Comparison of ENCODE assay signal across 28 cellular contexts in genomic region chr12:100900808-100901207, GRCh38.
"Had no signal": no experiment of that assay in that cellular context is flagged by ENCODE, and none has a peak within 500 bp of the region (broad histone marks: within the 10 kb centered on the region; RNA-seq: fewer than 3 reads in every experiment).

No MANE protein-coding gene starts in this region.

- DNase-seq: stimulated activated CD4-positive, alpha-beta T cell treated with anti-CD3 and anti-CD28 coated beads, Interleukin-2, amount 100 ng/mL, for 48 hours; stimulated activated CD4-positive, alpha-beta T cell treated with anti-CD3 and anti-CD28 coated beads, Interleukin-4, amount 100 ng/mL, for 1 hour; stimulated activated CD4-positive, alpha-beta T cell treated with anti-CD3 and anti-CD28 coated beads, Interleukin-4, amount 100 ng/mL, for 24 hours; stimulated activated CD4-positive, alpha-beta T cell treated with anti-CD3 and anti-CD28 coated beads, Interleukin-4, amount 100 ng/mL, for 4 hours; stimulated activated CD8-positive, alpha-beta memory T cell treated with anti-CD3 and anti-CD28 coated beads, Interleukin-4, amount 100 ng/mL, for 48 hours; stimulated activated naive B cell treated with anti-CD40 and anti-IgM and Interleukin-4, amounts not matched to agents 10 μg/mL and 1 μg/mL and 100 μg/mL, for 72 hours; stimulated activated naive CD4-positive, alpha-beta T cell; stimulated activated naive CD4-positive, alpha-beta T cell treated with Interleukin-2 at 50 U/mL for 16 hours; stimulated activated naive CD8-positive, alpha-beta T cell treated with anti-CD3 and anti-CD28 coated beads, Interleukin-15, amount 100 ng/mL, for 72 hours; stimulated activated naive CD8-positive, alpha-beta T cell treated with anti-CD3 and anti-CD28 coated beads, Interleukin-15, Interleukin-2, amounts not matched to agents 100 U/mL and 50 U/mL, for 24 hours; stomach; substantia nigra; testis; thyroid gland; tibial artery; transverse colon; upper lobe of right lung; uterus had no signal

- H3K4me3 Mint-ChIP-seq: stimulated activated effector memory CD8-positive, alpha-beta T cell treated with anti-CD3 and anti-CD28 coated beads, Interleukin-12 subunit alpha, Interleukin-12 subunit beta, amount 100 ng/mL, for 72 hours; stimulated activated memory B cell treated with anti-CD40 and anti-IgM and Interleukin-4, amounts not matched to agents 10 μg/mL and 1 μg/mL and 100 μg/mL, for 72 hours; stimulated activated naive B cell treated with anti-CD40 and anti-IgM and Interleukin-4, amounts not matched to agents 10 μg/mL and 1 μg/mL and 100 μg/mL, for 72 hours; stimulated activated naive CD8-positive, alpha-beta T cell treated with anti-CD3 and anti-CD28 coated beads, Interleukin-15, amount 100 ng/mL, for 72 hours; stimulated activated naive CD8-positive, alpha-beta T cell treated with anti-CD3 and anti-CD28 coated beads, Interleukin-15, Interleukin-2, amounts not matched to agents 100 ng/mL and 50 ng/mL, for 24 hours; type B pancreatic cell had no signal

- H3K9me3 ChIP-seq: stomach, testis, thoracic aorta, thyroid gland, tibial artery, tibial nerve, transverse colon, upper lobe of left lung, upper lobe of right lung, uterus, vagina had no signal

- H3K27ac Mint-ChIP-seq: stimulated activated effector memory CD8-positive, alpha-beta T cell treated with anti-CD3 and anti-CD28 coated beads, Interleukin-12 subunit alpha, Interleukin-12 subunit beta, amount 100 ng/mL, for 72 hours; stimulated activated memory B cell treated with anti-CD40 and anti-IgM and Interleukin-4, amounts not matched to agents 10 μg/mL and 1 μg/mL and 100 μg/mL, for 72 hours; stimulated activated naive B cell treated with anti-CD40 and anti-IgM and Interleukin-4, amounts not matched to agents 10 μg/mL and 1 μg/mL and 100 μg/mL, for 72 hours; stimulated activated naive CD8-positive, alpha-beta T cell treated with anti-CD3 and anti-CD28 coated beads, Interleukin-15, amount 100 ng/mL, for 72 hours; stimulated activated naive CD8-positive, alpha-beta T cell treated with anti-CD3 and anti-CD28 coated beads, Interleukin-15, Interleukin-2, amounts not matched to agents 100 ng/mL and 50 ng/mL, for 24 hours; type B pancreatic cell had no signal

- H3K27me3 Mint-ChIP-seq: stimulated activated memory B cell treated with anti-CD40 and anti-IgM and Interleukin-4, amounts not matched to agents 10 μg/mL and 1 μg/mL and 100 μg/mL, for 72 hours; stimulated activated naive B cell treated with anti-CD40 and anti-IgM and Interleukin-4, amounts not matched to agents 10 μg/mL and 1 μg/mL and 100 μg/mL, for 72 hours; stimulated activated naive CD8-positive, alpha-beta T cell treated with anti-CD3 and anti-CD28 coated beads, Interleukin-15, amount 100 ng/mL, for 72 hours; stimulated activated naive CD8-positive, alpha-beta T cell treated with anti-CD3 and anti-CD28 coated beads, Interleukin-15, Interleukin-2, amounts not matched to agents 100 ng/mL and 50 ng/mL, for 24 hours had no signal

- H3K36me3 Mint-ChIP-seq: stimulated activated effector memory CD8-positive, alpha-beta T cell treated with anti-CD3 and anti-CD28 coated beads, Interleukin-12 subunit alpha, Interleukin-12 subunit beta, amount 100 ng/mL, for 72 hours; stimulated activated memory B cell treated with anti-CD40 and anti-IgM and Interleukin-4, amounts not matched to agents 10 μg/mL and 1 μg/mL and 100 μg/mL, for 72 hours; stimulated activated naive B cell treated with anti-CD40 and anti-IgM and Interleukin-4, amounts not matched to agents 10 μg/mL and 1 μg/mL and 100 μg/mL, for 72 hours; type B pancreatic cell had no signal

- H3K27me3 ChIP-seq: stomach, suprapubic skin, testis, thyroid gland, tibial artery, tibial nerve, transverse colon, upper lobe of left lung, upper lobe of right lung, uterus, vagina had no signal

- H3K4me1 ChIP-seq: stomach, suprapubic skin, testis, thyroid gland, tibial artery, tibial nerve, transverse colon, upper lobe of left lung, upper lobe of right lung, uterus, vagina had no signal

- H3K4me1 Mint-ChIP-seq: stimulated activated effector memory CD8-positive, alpha-beta T cell treated with anti-CD3 and anti-CD28 coated beads, Interleukin-12 subunit alpha, Interleukin-12 subunit beta, amount 100 ng/mL, for 72 hours; stimulated activated memory B cell treated with anti-CD40 and anti-IgM and Interleukin-4, amounts not matched to agents 10 μg/mL and 1 μg/mL and 100 μg/mL, for 72 hours; stimulated activated naive B cell treated with anti-CD40 and anti-IgM and Interleukin-4, amounts not matched to agents 10 μg/mL and 1 μg/mL and 100 μg/mL, for 72 hours; stimulated activated naive CD8-positive, alpha-beta T cell treated with anti-CD3 and anti-CD28 coated beads, Interleukin-15, amount 100 ng/mL, for 72 hours had no signal

- H3K36me3 ChIP-seq: stomach, suprapubic skin, thoracic aorta, thyroid gland, tibial artery, transverse colon, upper lobe of left lung, upper lobe of right lung, uterus, vagina had no signal

- FAIRE-seq: urothelium cell line had no signal

- H3K9me3 Mint-ChIP-seq: stimulated activated memory B cell treated with anti-CD40 and anti-IgM and Interleukin-4, amounts not matched to agents 10 μg/mL and 1 μg/mL and 100 μg/mL, for 72 hours; type B pancreatic cell had no signal

- H3K4me3 ChIP-seq: stomach, suprapubic skin, testis, thoracic aorta, thyroid gland, tibial artery, tibial nerve, transverse colon, upper lobe of left lung, upper lobe of right lung, uterus, vagina had no signal

- H3K27ac ChIP-seq: stomach, suprapubic skin, testis, thoracic aorta, thyroid gland, tibial artery, tibial nerve, transverse colon, upper lobe of left lung, upper lobe of right lung, uterus, vagina had no signal

- ATAC-seq: stimulated activated effector memory CD8-positive, alpha-beta T cell treated with anti-CD3 and anti-CD28 coated beads, Interleukin-12 subunit alpha, Interleukin-12 subunit beta, amount 100 ng/mL, for 72 hours; stimulated activated memory B cell treated with anti-CD40 and anti-IgM and Interleukin-4, amounts not matched to agents 10 μg/mL and 1 μg/mL and 100 μg/mL, for 72 hours; stimulated activated naive B cell treated with anti-CD40 and anti-IgM and Interleukin-4, amounts not matched to agents 10 μg/mL and 1 μg/mL and 100 μg/mL, for 72 hours; stimulated activated naive CD8-positive, alpha-beta T cell treated with anti-CD3 and anti-CD28 coated beads, Interleukin-15, amount 100 ng/mL, for 72 hours; stimulated activated naive CD8-positive, alpha-beta T cell treated with anti-CD3 and anti-CD28 coated beads, Interleukin-15, Interleukin-2, amounts not matched to agents 100 U/mL and 50 U/mL, for 24 hours; upper lobe of right lung had no signal
